Comparison of ENCODE assay signal across 8 cellular contexts in genomic region chr3:186932281-186933181, GRCh38. TPM values are rescaled to one million over a fixed set of nuclear protein-coding genes. Genes with fewer than 3 reads are reported as not detected.
DNase-seq lines count a peak whose midpoint lies in the region; ATAC-seq and TF ChIP-seq lines count a peak whose summit lies in the region.

No MANE protein-coding gene starts in this region.

- ATAC-seq in heart left ventricle = peak in 1 of 4 donors; percentile 33
- peak; percentile 4 for ATAC-seq in left lung
- ATAC-seq in GM21367 (IDR thresholded peaks at IDR 0.05; ENCODE audit: unreplicated experiment) = no peak

- DNase-seq in heart left ventricle = peak in 1 of 5 donors; percentile 49
- no peak for DNase-seq in cardiac septum (ENCODE audit: low spot score)
- no peak for DNase-seq in astrocyte of the cerebellum (ENCODE audit: low read depth)
- DNase-seq in left lung = no peak
- peak; percentile 43 for DNase-seq in testis
- no peak for DNase-seq in NCI-H82 treated with DMSO at 0.1 percent for 48 hours (lab: John Stamatoyannopoulos, UW; ENCODE audit: unreplicated experiment)
- DNase-seq in retina = no peak

- H3K27ac ChIP-seq in heart left ventricle (peak overlapping the region; percentile 81 to 97 (median 93)), left lung (peak overlapping the region; percentile 76 to 84), testis (peak overlapping the region; percentile 59 to 77)

- H3K4me1 ChIP-seq in heart left ventricle (peaks cover 5 to 56% (median 41%) of the 10 kb centered on the region in 12 donors), left lung (peaks cover 6 to 42% of the 10 kb centered on the region in 2 donors), testis (peaks cover 18% of the 10 kb centered on the region)

- no peak for TF ChIP-seq POLR2A in heart left ventricle (IDR thresholded peaks at IDR 0.05)
- no peak for TF ChIP-seq POLR2A in testis (IDR thresholded peaks at IDR 0.05)

- WGBS in heart left ventricle, 4 donors = 12 to 17% (median 14%) methylated on average over 15 of the region's 15 CpGs
- 23 to 28% methylated on average over 15 of the region's 15 CpGs for WGBS in testis, 2 donors

- H3K27me3 ChIP-seq in heart left ventricle (no peaks in the 10 kb centered on the region), left lung (no peaks in the 10 kb centered on the region), testis (no peaks in the 10 kb centered on the region)

- TF ChIP-seq CTCF in heart left ventricle (IDR thresholded peaks at IDR 0.05) (no peak), astrocyte of the cerebellum (IDR thresholded peaks at IDR 0.05; ENCODE audit: low read depth, low read length, missing control alignments) (no peak), left lung (IDR thresholded peaks at IDR 0.05) (no peak), testis (IDR thresholded peaks at IDR 0.05) (no peak)

- H3K36me3 ChIP-seq in heart left ventricle (peaks cover 0 to 26% (median 6%) of the 10 kb centered on the region in 9 donors), left lung (peaks cover 0 to 4% of the 10 kb centered on the region in 2 donors), testis (ENCODE audit: low read depth, missing control alignments) (no peaks in the 10 kb centered on the region)

- in situ Hi-C loops in astrocyte of the cerebellum (cut with HindIII; ENCODE audit: low sequenced_read_pairs) = no loop called here

- H3K4me3 ChIP-seq in heart left ventricle = peak overlapping the region; percentile 75 to 98 (median 84)
- H3K4me3 ChIP-seq in astrocyte of the cerebellum (ENCODE audit: low read depth, low read length) = peak overlapping the region; percentile 71
- peak overlapping the region; percentile 88 to 96 for H3K4me3 ChIP-seq in left lung
- H3K4me3 ChIP-seq in testis = peak overlapping the region; percentile 61 to 77

- H3K9me3 ChIP-seq in heart left ventricle (no peaks in the 10 kb centered on the region), left lung (no peaks in the 10 kb centered on the region), testis (no peaks in the 10 kb centered on the region)

- intact Hi-C loops in heart left ventricle (cut with DNase I) = loop anchor here (2.0 to 10.0 kb wide), 11 partner anchors 40 to 232 kb away; partner anchors contain the start of gene EIF4A2 (in 1 of the 10)
- intact Hi-C loops in cardiac septum (cut with DNase I) = loop anchor here (5.0 kb wide), 5 partner anchors 110 to 255 kb away; partner anchors contain the start of gene EIF4A2
- intact Hi-C loops in left lung (cut with DNase I) = no loop called here
- intact Hi-C loops in testis (cut with DNase I; ENCODE audit: low total_unique reads) = no loop called here

RNA-seq across cellular contexts. Expression of gene ST6GAL1, which starts 2.2 kb away (rescaled TPM):
- 100 to 1,000 TPM in 1 of 9 donors, 10 to 100 TPM in 8; 56.2 to 120 (median 72.5) TPM for total RNA-seq in heart left ventricle
- polyA plus RNA-seq in heart left ventricle = 10 to 100 TPM; 19.4 to 69.9 TPM
- total RNA-seq in cardiac septum = 61.8 TPM
- 100 to 1,000 TPM in 1 of 2 donors, 10 to 100 TPM in 1; 49.9 to 132 TPM for total RNA-seq in left lung
- 10 to 100 TPM; 16.9 to 26.3 TPM for total RNA-seq in testis
- 12.8 TPM for polyA plus RNA-seq in testis (ENCODE audit: insufficient read depth, low read depth, low replicate concordance)

Comparison
In these comparisons a context has a peak if more than half of its experiments do, and no peak if none do; other contexts are left out.
1. intact Hi-C loops: an anchor here in heart left ventricle (2.0 to 10.0 kb wide) and cardiac septum (5.0 kb wide); none called in left lung and testis.